28 cellular contexts compared by ENCODE assay signal in genomic region chr2:132857334-132857733, GRCh38.
"Had no signal": no experiment of that assay in that cellular context is flagged by ENCODE, and none has a peak within 500 bp of the region (broad histone marks: within the 10 kb centered on the region; RNA-seq: fewer than 3 reads in every experiment).

No MANE protein-coding gene starts in this region.

- H3K27ac ChIP-seq: stomach, suprapubic skin, testis, thoracic aorta, thyroid gland, tibial artery, tibial nerve, transverse colon, upper lobe of left lung, upper lobe of right lung, uterus, vagina had no signal

- DNase-seq: stimulated activated CD4-positive, alpha-beta T cell treated with anti-CD3 and anti-CD28 coated beads, Interleukin-2, amount 100 ng/mL, for 48 hours; stimulated activated CD4-positive, alpha-beta T cell treated with anti-CD3 and anti-CD28 coated beads, Interleukin-4, amount 100 ng/mL, for 1 hour; stimulated activated CD4-positive, alpha-beta T cell treated with anti-CD3 and anti-CD28 coated beads, Interleukin-4, amount 100 ng/mL, for 24 hours; stimulated activated CD4-positive, alpha-beta T cell treated with anti-CD3 and anti-CD28 coated beads, Interleukin-4, amount 100 ng/mL, for 4 hours; stimulated activated CD8-positive, alpha-beta memory T cell treated with anti-CD3 and anti-CD28 coated beads, Interleukin-4, amount 100 ng/mL, for 48 hours; stimulated activated naive B cell treated with anti-CD40 and anti-IgM and Interleukin-4, amounts not matched to agents 10 μg/mL and 1 μg/mL and 100 μg/mL, for 72 hours; stimulated activated naive CD4-positive, alpha-beta T cell; stimulated activated naive CD4-positive, alpha-beta T cell treated with Interleukin-2 at 50 U/mL for 16 hours; stimulated activated naive CD8-positive, alpha-beta T cell treated with anti-CD3 and anti-CD28 coated beads, Interleukin-15, amount 100 ng/mL, for 72 hours; stimulated activated naive CD8-positive, alpha-beta T cell treated with anti-CD3 and anti-CD28 coated beads, Interleukin-15, Interleukin-2, amounts not matched to agents 100 U/mL and 50 U/mL, for 24 hours; stomach; substantia nigra; testis; thyroid gland; tibial artery; transverse colon; trophoblast cell; upper lobe of left lung; upper lobe of right lung; uterus had no signal

- H3K4me3 ChIP-seq: stomach, suprapubic skin, testis, thoracic aorta, thyroid gland, tibial artery, tibial nerve, transverse colon, upper lobe of left lung, upper lobe of right lung, uterus, vagina had no signal

- H3K27ac Mint-ChIP-seq: stimulated activated effector memory CD8-positive, alpha-beta T cell treated with anti-CD3 and anti-CD28 coated beads, Interleukin-12 subunit alpha, Interleukin-12 subunit beta, amount 100 ng/mL, for 72 hours; stimulated activated memory B cell treated with anti-CD40 and anti-IgM and Interleukin-4, amounts not matched to agents 10 μg/mL and 1 μg/mL and 100 μg/mL, for 72 hours; stimulated activated naive B cell treated with anti-CD40 and anti-IgM and Interleukin-4, amounts not matched to agents 10 μg/mL and 1 μg/mL and 100 μg/mL, for 72 hours; stimulated activated naive CD8-positive, alpha-beta T cell treated with anti-CD3 and anti-CD28 coated beads, Interleukin-15, amount 100 ng/mL, for 72 hours; stimulated activated naive CD8-positive, alpha-beta T cell treated with anti-CD3 and anti-CD28 coated beads, Interleukin-15, Interleukin-2, amounts not matched to agents 100 ng/mL and 50 ng/mL, for 24 hours; type B pancreatic cell had no signal

- H3K4me3 Mint-ChIP-seq: stimulated activated effector memory CD8-positive, alpha-beta T cell treated with anti-CD3 and anti-CD28 coated beads, Interleukin-12 subunit alpha, Interleukin-12 subunit beta, amount 100 ng/mL, for 72 hours; stimulated activated memory B cell treated with anti-CD40 and anti-IgM and Interleukin-4, amounts not matched to agents 10 μg/mL and 1 μg/mL and 100 μg/mL, for 72 hours; stimulated activated naive B cell treated with anti-CD40 and anti-IgM and Interleukin-4, amounts not matched to agents 10 μg/mL and 1 μg/mL and 100 μg/mL, for 72 hours; stimulated activated naive CD8-positive, alpha-beta T cell treated with anti-CD3 and anti-CD28 coated beads, Interleukin-15, amount 100 ng/mL, for 72 hours; stimulated activated naive CD8-positive, alpha-beta T cell treated with anti-CD3 and anti-CD28 coated beads, Interleukin-15, Interleukin-2, amounts not matched to agents 100 ng/mL and 50 ng/mL, for 24 hours; type B pancreatic cell had no signal

- H3K36me3 ChIP-seq: stomach, suprapubic skin, thoracic aorta, thyroid gland, tibial artery, tibial nerve, transverse colon, upper lobe of left lung, upper lobe of right lung, uterus, vagina had no signal

- H3K27me3 ChIP-seq: stomach, suprapubic skin, testis, thyroid gland, tibial artery, tibial nerve, transverse colon, upper lobe of left lung, upper lobe of right lung, uterus, vagina had no signal

- H3K4me1 ChIP-seq: stomach, suprapubic skin, testis, thyroid gland, tibial artery, tibial nerve, transverse colon, upper lobe of left lung, upper lobe of right lung, uterus, vagina had no signal

- H3K27me3 Mint-ChIP-seq: stimulated activated memory B cell treated with anti-CD40 and anti-IgM and Interleukin-4, amounts not matched to agents 10 μg/mL and 1 μg/mL and 100 μg/mL, for 72 hours; stimulated activated naive B cell treated with anti-CD40 and anti-IgM and Interleukin-4, amounts not matched to agents 10 μg/mL and 1 μg/mL and 100 μg/mL, for 72 hours; stimulated activated naive CD8-positive, alpha-beta T cell treated with anti-CD3 and anti-CD28 coated beads, Interleukin-15, amount 100 ng/mL, for 72 hours; stimulated activated naive CD8-positive, alpha-beta T cell treated with anti-CD3 and anti-CD28 coated beads, Interleukin-15, Interleukin-2, amounts not matched to agents 100 ng/mL and 50 ng/mL, for 24 hours had no signal

- H3K4me1 Mint-ChIP-seq: stimulated activated effector memory CD8-positive, alpha-beta T cell treated with anti-CD3 and anti-CD28 coated beads, Interleukin-12 subunit alpha, Interleukin-12 subunit beta, amount 100 ng/mL, for 72 hours; stimulated activated memory B cell treated with anti-CD40 and anti-IgM and Interleukin-4, amounts not matched to agents 10 μg/mL and 1 μg/mL and 100 μg/mL, for 72 hours; stimulated activated naive B cell treated with anti-CD40 and anti-IgM and Interleukin-4, amounts not matched to agents 10 μg/mL and 1 μg/mL and 100 μg/mL, for 72 hours; stimulated activated naive CD8-positive, alpha-beta T cell treated with anti-CD3 and anti-CD28 coated beads, Interleukin-15, amount 100 ng/mL, for 72 hours had no signal

- H3K36me3 Mint-ChIP-seq: stimulated activated effector memory CD8-positive, alpha-beta T cell treated with anti-CD3 and anti-CD28 coated beads, Interleukin-12 subunit alpha, Interleukin-12 subunit beta, amount 100 ng/mL, for 72 hours; stimulated activated memory B cell treated with anti-CD40 and anti-IgM and Interleukin-4, amounts not matched to agents 10 μg/mL and 1 μg/mL and 100 μg/mL, for 72 hours; stimulated activated naive B cell treated with anti-CD40 and anti-IgM and Interleukin-4, amounts not matched to agents 10 μg/mL and 1 μg/mL and 100 μg/mL, for 72 hours; type B pancreatic cell had no signal

- H3K9me3 ChIP-seq: stomach, suprapubic skin, testis, thoracic aorta, thyroid gland, tibial artery, tibial nerve, transverse colon, upper lobe of left lung, upper lobe of right lung, uterus, vagina had no signal

- H3K9me3 Mint-ChIP-seq: stimulated activated memory B cell treated with anti-CD40 and anti-IgM and Interleukin-4, amounts not matched to agents 10 μg/mL and 1 μg/mL and 100 μg/mL, for 72 hours; stimulated activated naive B cell treated with anti-CD40 and anti-IgM and Interleukin-4, amounts not matched to agents 10 μg/mL and 1 μg/mL and 100 μg/mL, for 72 hours; stimulated activated naive CD8-positive, alpha-beta T cell treated with anti-CD3 and anti-CD28 coated beads, Interleukin-15, amount 100 ng/mL, for 72 hours; stimulated activated naive CD8-positive, alpha-beta T cell treated with anti-CD3 and anti-CD28 coated beads, Interleukin-15, Interleukin-2, amounts not matched to agents 100 ng/mL and 50 ng/mL, for 24 hours; type B pancreatic cell had no signal
